ENCODE assay signal across 26 cellular contexts in genomic region chr12:62584619-62585018, GRCh38.
"Had no signal": no experiment of that assay in that cellular context is flagged by ENCODE, and none has a peak within 500 bp of the region (broad histone marks: within the 10 kb centered on the region; RNA-seq: fewer than 3 reads in every experiment).

No MANE protein-coding gene starts in this region.

- H3K27me3 ChIP-seq: body of pancreas, esophagus squamous epithelium, gastroesophageal sphincter had no signal

- H3K4me3 ChIP-seq: body of pancreas, esophagus squamous epithelium, gastroesophageal sphincter had no signal

- H3K27ac ChIP-seq: body of pancreas, epithelial cell of prostate, esophagus squamous epithelium, gastroesophageal sphincter had no signal

- H3K27ac Mint-ChIP-seq: activated CD4-positive, alpha-beta memory T cell treated with anti-CD3 and anti-CD28 coated beads, Interleukin-2, amount 10 ng/mL, durations not matched to agents 7 days and 5 days; activated CD4-positive, alpha-beta T cell treated with anti-CD3 and anti-CD28 coated beads, Interleukin-2, amount 10 ng/mL, durations not matched to agents 7 days and 5 days; activated naive CD8-positive, alpha-beta T cell; activated T-cell treated with anti-CD3 and anti-CD28 coated beads, Interleukin-2, amount 50 U/mL, for 24 hours; activated T-helper 1 cell treated with anti-CD3 and anti-CD28 coated beads, Interleukin-12 subunit alpha, Interleukin-12 subunit beta, Interleukin-2, Interleukin-4 antibody, amounts not matched to agents 30 ng/mL and 10 ng/mL and 1 ng/mL, durations not matched to agents 14 hours and 24 hours and 36 hours; activated T-helper 2 cell treated with anti-CD3 and anti-CD28 coated beads, Interferon-gamma antibody, Interleukin-2, Interleukin-4, amounts not matched to agents 10 μg/mL and 5 μg/mL and 100 μg/mL, durations not matched to agents 14 hours and 24 hours and 36 hours; effector memory CD8-positive, alpha-beta T cell had no signal

- H3K4me1 ChIP-seq: body of pancreas, esophagus squamous epithelium, gastroesophageal sphincter had no signal

- H3K9me3 ChIP-seq: body of pancreas, esophagus squamous epithelium, gastroesophageal sphincter had no signal

- H3K27me3 Mint-ChIP-seq: activated CD4-positive, alpha-beta memory T cell treated with anti-CD3 and anti-CD28 coated beads, Interleukin-2, amount 10 ng/mL, durations not matched to agents 7 days and 5 days; activated CD4-positive, alpha-beta T cell treated with anti-CD3 and anti-CD28 coated beads, Interleukin-2, amount 10 ng/mL, durations not matched to agents 7 days and 5 days; activated naive CD8-positive, alpha-beta T cell; activated T-cell treated with anti-CD3 and anti-CD28 coated beads, Interleukin-2, amount 50 U/mL, for 24 hours; effector memory CD8-positive, alpha-beta T cell had no signal

- H3K9me3 Mint-ChIP-seq: activated CD4-positive, alpha-beta memory T cell treated with anti-CD3 and anti-CD28 coated beads, Interleukin-2, amount 10 ng/mL, durations not matched to agents 7 days and 5 days; activated CD4-positive, alpha-beta T cell treated with anti-CD3 and anti-CD28 coated beads, Interleukin-2, amount 10 ng/mL, durations not matched to agents 7 days and 5 days; activated T-cell treated with anti-CD3 and anti-CD28 coated beads, Interleukin-2, amount 50 U/mL, for 24 hours; activated T-helper 1 cell treated with anti-CD3 and anti-CD28 coated beads, Interleukin-12 subunit alpha, Interleukin-12 subunit beta, Interleukin-2, Interleukin-4 antibody, amounts not matched to agents 30 ng/mL and 10 ng/mL and 1 ng/mL, durations not matched to agents 14 hours and 24 hours and 36 hours; activated T-helper 2 cell treated with anti-CD3 and anti-CD28 coated beads, Interferon-gamma antibody, Interleukin-2, Interleukin-4, amounts not matched to agents 10 μg/mL and 5 μg/mL and 100 μg/mL, durations not matched to agents 14 hours and 24 hours and 36 hours; effector memory CD8-positive, alpha-beta T cell had no signal

- H3K4me3 Mint-ChIP-seq: activated CD4-positive, alpha-beta memory T cell treated with anti-CD3 and anti-CD28 coated beads, Interleukin-2, amount 10 ng/mL, durations not matched to agents 7 days and 5 days; activated CD4-positive, alpha-beta T cell treated with anti-CD3 and anti-CD28 coated beads, Interleukin-2, amount 10 ng/mL, durations not matched to agents 7 days and 5 days; activated naive CD8-positive, alpha-beta T cell; activated T-cell treated with anti-CD3 and anti-CD28 coated beads, Interleukin-2, amount 50 U/mL, for 24 hours; activated T-helper 1 cell treated with anti-CD3 and anti-CD28 coated beads, Interleukin-12 subunit alpha, Interleukin-12 subunit beta, Interleukin-2, Interleukin-4 antibody, amounts not matched to agents 30 ng/mL and 10 ng/mL and 1 ng/mL, durations not matched to agents 14 hours and 24 hours and 36 hours; effector memory CD8-positive, alpha-beta T cell had no signal

- ATAC-seq: body of pancreas; effector memory CD8-positive, alpha-beta T cell; gastroesophageal sphincter had no signal

- DNase-seq: activated CD4-positive, alpha-beta memory T cell treated with anti-CD3 and anti-CD28 coated beads, Interleukin-2, amount 10 ng/mL, durations not matched to agents 7 days and 5 days; activated CD4-positive, alpha-beta T cell treated with anti-CD3 and anti-CD28 coated beads for 1 hour; activated CD4-positive, alpha-beta T cell treated with anti-CD3 and anti-CD28 coated beads for 4 hours; activated CD4-positive, alpha-beta T cell treated with anti-CD3 and anti-CD28 coated beads, Interleukin-2, amount 10 ng/mL, durations not matched to agents 7 days and 5 days; activated CD4-positive, alpha-beta T cell treated with anti-CD3 and anti-CD28 coated beads, Interleukin-2, amount 50 U/mL, for 4 hours; activated CD8-positive, alpha-beta memory T cell treated with anti-CD3 and anti-CD28 coated beads, Interleukin-2, amount 50 U/mL, for 48 hours; activated effector memory CD4-positive, alpha-beta T cell treated with anti-CD3 and anti-CD28 coated beads, Interleukin-2, amount 50 U/mL, for 16 hours; activated naive CD4-positive, alpha-beta T cell treated with anti-CD3 and anti-CD28 coated beads, Interleukin-2, amount 50 U/mL, for 16 hours; activated T-cell treated with anti-CD3 and anti-CD28 coated beads for 4 hours; activated T-cell treated with anti-CD3 and anti-CD28 coated beads, Interleukin-2, amount 50 U/mL, for 24 hours; amniotic stem cell; anterior cingulate cortex; body of pancreas; caudate nucleus; cortex of kidney; dermis blood vessel endothelial cell; effector CD4-positive, alpha-beta T cell; effector memory CD8-positive, alpha-beta T cell; esophagus squamous epithelium; foreskin melanocyte; T-helper 2 cell had no signal
